In the genomic region with DNA sequence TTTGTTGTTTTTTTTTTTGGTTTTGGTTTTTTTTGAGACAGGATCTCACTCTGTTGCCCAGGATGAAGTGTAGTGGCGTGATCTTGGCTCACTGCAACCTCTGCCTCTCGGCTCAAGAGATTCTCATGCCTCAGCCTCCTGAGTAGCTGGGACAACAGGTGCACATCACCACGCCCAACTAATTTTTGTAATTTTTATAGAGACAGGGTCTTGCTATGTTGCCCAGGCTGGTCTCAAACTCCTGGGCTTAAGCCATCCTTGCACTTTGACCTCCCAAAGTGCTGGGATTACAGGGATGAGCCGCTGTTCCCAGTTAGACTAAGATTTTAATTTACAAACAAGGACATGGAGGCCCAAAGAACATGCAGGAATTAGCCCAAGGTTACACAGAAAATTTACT, we compare ENCODE assay signal across 25 cellular contexts.
"Had no signal": no experiment of that assay in that cellular context is flagged by ENCODE, and none has a peak within 500 bp of the region (broad histone marks: within the 10 kb centered on the region; RNA-seq: fewer than 3 reads in every experiment).

No MANE protein-coding gene starts in this region.

- H3K9me3 Mint-ChIP-seq: dendritic cell treated with granulocyte-macrophage colony-stimulating factor and Interleukin-4, amounts not matched to agents 40 ng/mL and 50 ng/mL, for 4 days; effector memory CD8-positive, alpha-beta T cell had no signal

- H3K9me3 ChIP-seq: colonic mucosa, esophagus squamous epithelium, gastrocnemius medialis, heart right ventricle, left lung, lower lobe of right lung, mucosa of descending colon had no signal

- H3K27ac ChIP-seq: colonic mucosa, epithelial cell of prostate, esophagus squamous epithelium, gastrocnemius medialis, heart right ventricle, left lung, lower lobe of right lung had no signal

- H3K27me3 Mint-ChIP-seq: dendritic cell treated with granulocyte-macrophage colony-stimulating factor and Interleukin-4, amounts not matched to agents 40 ng/mL and 50 ng/mL, for 4 days; effector memory CD8-positive, alpha-beta T cell; naive B cell had no signal

- H3K4me3 ChIP-seq: colonic mucosa, esophagus squamous epithelium, gastrocnemius medialis, heart right ventricle, left lung, lower lobe of right lung, mucosa of descending colon had no signal

- H3K4me1 Mint-ChIP-seq: endodermal cell had no signal

- H3K4me1 ChIP-seq: colonic mucosa, gastrocnemius medialis, left lung had no signal

- H3K36me3 ChIP-seq: colonic mucosa, esophagus squamous epithelium, gastrocnemius medialis, left lung, lower lobe of right lung had no signal

- H3K27me3 ChIP-seq: colonic mucosa, esophagus squamous epithelium, gastrocnemius medialis, heart right ventricle, left lung had no signal

- ATAC-seq: effector memory CD8-positive, alpha-beta T cell; esophagus mucosa; gastrocnemius medialis; heart right ventricle; left cardiac atrium; left lung; left ventricle myocardium superior; lower lobe of right lung; mucosa of descending colon had no signal

- H3K4me3 Mint-ChIP-seq: dendritic cell treated with granulocyte-macrophage colony-stimulating factor and Interleukin-4, amounts not matched to agents 40 ng/mL and 50 ng/mL, for 4 days; effector memory CD8-positive, alpha-beta T cell; endodermal cell; mesothelial cell of epicardium; naive B cell had no signal

- H3K27ac Mint-ChIP-seq: dendritic cell treated with granulocyte-macrophage colony-stimulating factor and Interleukin-4, amounts not matched to agents 40 ng/mL and 50 ng/mL, for 4 days; mesothelial cell of epicardium; naive B cell had no signal

- DNase-seq: colonic mucosa; cortex of kidney; effector CD8-positive, alpha-beta T cell; effector memory CD8-positive, alpha-beta T cell; endodermal cell; erythroblast; esophagus squamous epithelium; foreskin fibroblast; foreskin melanocyte; gastrocnemius medialis; glutamatergic neuron; head of caudate nucleus; heart right ventricle; hippocampal formation; left cardiac atrium; left lung; left ventricle myocardium superior; lower lobe of right lung; mesenchymal stem cell; mucosa of descending colon; naive B cell had no signal
